In genomic region chr6:73309784-73310502, GRCh38 we compare ENCODE assay signal across 9 cellular contexts. TPM values are rescaled to one million over a fixed set of nuclear protein-coding genes. Genes with fewer than 3 reads are reported as not detected.
DNase-seq lines count a peak whose midpoint lies in the region; ATAC-seq and TF ChIP-seq lines count a peak whose summit lies in the region.
"Had no signal": no experiment of that assay in that cellular context is flagged by ENCODE, and none has a peak within 500 bp of the region (broad histone marks: within the 10 kb centered on the region; RNA-seq: fewer than 3 reads in every experiment).

No MANE protein-coding gene starts in this region.

- H3K27ac Mint-ChIP-seq in activated CD8-positive, alpha-beta T cell treated with anti-CD3 and anti-CD28 coated beads, Interleukin-2, amount 10 ng/mL, durations not matched to agents 7 days and 5 days = peak overlapping the region; percentile 87
- H3K27ac Mint-ChIP-seq in endothelial cell (ENCODE audit: unreplicated experiment) = no peak overlapping the region

- peaks cover 16% of the 10 kb centered on the region for H3K4me1 ChIP-seq in mononuclear cell (ENCODE audit: insufficient read depth, low read length)

- peak; percentile 88 for ATAC-seq in GM18870 (IDR thresholded peaks at IDR 0.05; ENCODE audit: unreplicated experiment)
- peak; percentile 97 for ATAC-seq in HG03095 (IDR thresholded peaks at IDR 0.05; ENCODE audit: unreplicated experiment)
- ATAC-seq in activated CD8-positive, alpha-beta T cell treated with anti-CD3 and anti-CD28 coated beads, Interleukin-2, amount 10 ng/mL, durations not matched to agents 7 days and 5 days = peak; percentile 96

- peaks cover 9% of the 10 kb centered on the region for H3K27me3 ChIP-seq in mononuclear cell (ENCODE audit: insufficient read depth, low read length)

- H3K4me3 ChIP-seq in mononuclear cell (ENCODE audit: low read length) = peak overlapping the region; percentile 68

- no peak for TF ChIP-seq CTCF in endothelial cell (IDR thresholded peaks at IDR 0.05; ENCODE audit: unreplicated experiment)

- H3K27me3 Mint-ChIP-seq in activated CD8-positive, alpha-beta T cell treated with anti-CD3 and anti-CD28 coated beads, Interleukin-2, amount 10 ng/mL, durations not matched to agents 7 days and 5 days (ENCODE audit: low read depth) = peaks cover 31% of the 10 kb centered on the region
- peaks cover 4% of the 10 kb centered on the region for H3K27me3 Mint-ChIP-seq in endothelial cell (ENCODE audit: unreplicated experiment)

- H3K4me3 Mint-ChIP-seq in activated CD8-positive, alpha-beta T cell treated with anti-CD3 and anti-CD28 coated beads, Interleukin-2, amount 10 ng/mL, durations not matched to agents 7 days and 5 days = peak overlapping the region; percentile 94
- peak overlapping the region; percentile 92 for H3K4me3 Mint-ChIP-seq in endothelial cell (ENCODE audit: unreplicated experiment)

- H3K9me3 Mint-ChIP-seq in activated CD8-positive, alpha-beta T cell treated with anti-CD3 and anti-CD28 coated beads, Interleukin-2, amount 10 ng/mL, durations not matched to agents 7 days and 5 days (ENCODE audit: insufficient read depth) = no peaks in the 10 kb centered on the region
- H3K9me3 Mint-ChIP-seq in endothelial cell (ENCODE audit: unreplicated experiment) = no peaks in the 10 kb centered on the region

- CTCF ChIA-PET in activated CD8-positive, alpha-beta T cell treated with anti-CD3 and anti-CD28 coated beads, Interleukin-2, amount 10 ng/mL, durations not matched to agents 7 days and 5 days (lab: Charles Lee) = interaction anchor here (0.9 to 1.7 kb wide), 6 partner anchors 10 to 694 kb away, joined by 3 to 5 read pairs (median 4); no protein-coding TSS in a partner anchor

- DNase-seq in Ammon's horn (ENCODE audit: low spot score) = peak; percentile 43
- DNase-seq in NCI-H510A (lab: John Stamatoyannopoulos, UW) = peak; percentile 29
- peak; percentile 62 for DNase-seq in activated CD8-positive, alpha-beta T cell treated with anti-CD3 and anti-CD28 coated beads, Interleukin-2, amount 10 ng/mL, durations not matched to agents 7 days and 5 days
- DNase-seq in endothelial cell (ENCODE audit: low spot score) = peak; percentile 63
- DNase-seq in stimulated activated CD8-positive, alpha-beta memory T cell treated with anti-CD3 and anti-CD28 coated beads, Interleukin-4, amount 100 ng/mL, for 4 hours (ENCODE audit: low read depth in 2 of 2, low spot score in 1 of 2) = peak; percentile 10 to 31

- POLR2A ChIA-PET in activated CD8-positive, alpha-beta T cell treated with anti-CD3 and anti-CD28 coated beads, Interleukin-2, amount 10 ng/mL, durations not matched to agents 7 days and 5 days (lab: Charles Lee) = no interaction called here

- peaks cover 16% of the 10 kb centered on the region for H3K36me3 Mint-ChIP-seq in activated CD8-positive, alpha-beta T cell treated with anti-CD3 and anti-CD28 coated beads, Interleukin-2, amount 10 ng/mL, durations not matched to agents 7 days and 5 days (ENCODE audit: low read depth)
- no peaks in the 10 kb centered on the region for H3K36me3 Mint-ChIP-seq in endothelial cell (ENCODE audit: low read depth, unreplicated experiment)

- H3K9me3 ChIP-seq in mononuclear cell (ENCODE audit: low read depth, low read length) = no peaks in the 10 kb centered on the region

- peaks cover 42% of the 10 kb centered on the region for H3K4me1 Mint-ChIP-seq in activated CD8-positive, alpha-beta T cell treated with anti-CD3 and anti-CD28 coated beads, Interleukin-2, amount 10 ng/mL, durations not matched to agents 7 days and 5 days (ENCODE audit: low read depth)
- H3K4me1 Mint-ChIP-seq in endothelial cell (ENCODE audit: unreplicated experiment) = peaks cover 8% of the 10 kb centered on the region

RNA-seq across cellular contexts. Expression of gene DPPA5, which starts 44.1 kb away (rescaled TPM):
- not detected for total RNA-seq in activated CD8-positive, alpha-beta T cell treated with anti-CD3 and anti-CD28 coated beads, Interleukin-2, amount 10 ng/mL, durations not matched to agents 7 days and 5 days
- total RNA-seq in endothelial cell (ENCODE audit: unreplicated experiment) (not detected), mononuclear cell (not detected)
- total RNA-seq: activated CD8-positive, alpha-beta memory T cell treated with anti-CD3 and anti-CD28 coated beads for 36 hours had no signal

RNA-seq across cellular contexts. Expression of gene KHDC1, which starts 46.9 kb away (rescaled TPM):
- total RNA-seq in activated CD8-positive, alpha-beta T cell treated with anti-CD3 and anti-CD28 coated beads, Interleukin-2, amount 10 ng/mL, durations not matched to agents 7 days and 5 days = 1 to 10 TPM; 6.8 to 7.4 TPM
- total RNA-seq in endothelial cell (ENCODE audit: unreplicated experiment) (2.6 TPM), mononuclear cell (0.21 TPM)

RNA-seq across cellular contexts. Expression of gene KHDC3L, which starts 52.5 kb away (rescaled TPM):
- total RNA-seq in activated CD8-positive, alpha-beta T cell treated with anti-CD3 and anti-CD28 coated beads, Interleukin-2, amount 10 ng/mL, durations not matched to agents 7 days and 5 days = not detected
- total RNA-seq in endothelial cell (ENCODE audit: unreplicated experiment) = not detected
- not detected for total RNA-seq in mononuclear cell
- total RNA-seq: activated CD8-positive, alpha-beta memory T cell treated with anti-CD3 and anti-CD28 coated beads for 36 hours had no signal

RNA-seq across cellular contexts. Expression of gene OOEP, which starts 59.8 kb away (rescaled TPM):
- under 1 TPM; 0.52 to 0.87 TPM for total RNA-seq in activated CD8-positive, alpha-beta T cell treated with anti-CD3 and anti-CD28 coated beads, Interleukin-2, amount 10 ng/mL, durations not matched to agents 7 days and 5 days
- total RNA-seq in endothelial cell (ENCODE audit: unreplicated experiment) = not detected
- total RNA-seq in mononuclear cell = not detected

Comparison
In these comparisons a context has a peak if more than half of its experiments do, and no peak if none do; other contexts are left out.
1. Peak in every context shown above with its lines: DNase-seq, ATAC-seq and H3K4me3 ChIP-seq.